In genomic region chr9:5316406-5316805, GRCh38 we compare ENCODE assay signal across 4 cellular contexts. TPM values are rescaled to one million over a fixed set of nuclear protein-coding genes. Genes with fewer than 3 reads are reported as not detected.
"Had no signal": no experiment of that assay in that cellular context is flagged by ENCODE, and none has a peak within 500 bp of the region (broad histone marks: within the 10 kb centered on the region; RNA-seq: fewer than 3 reads in every experiment).

No MANE protein-coding gene starts in this region.

RNA-seq across cellular contexts. Expression of gene RLN2, which starts 11.9 kb away (rescaled TPM):
- total RNA-seq: HepG2, HT-29, HT1080, IMR-90 had no signal
- polyA plus RNA-seq: HepG2, IMR-90 had no signal

RNA-seq across cellular contexts. Expression of gene RLN1, which starts 23.3 kb away (rescaled TPM):
- total RNA-seq: HepG2, HT-29, HT1080, IMR-90 had no signal
- polyA plus RNA-seq: HepG2, IMR-90 had no signal
